Comparison of ENCODE assay signal across 1 cellular context in genomic region chr1:205396972-205397616, GRCh38.
A peak's percentile ranks its signal among the peaks of the same experiment; 100 is the strongest.
TF ChIP-seq lines count a peak whose summit lies in the region.

No MANE protein-coding gene starts in this region.

TF ChIP-seq in K562, 482 proteins besides CTCF, POLR2A, EP300 and RAD21 (continued from another document):
- no peak for TF ChIP-seq ZNF609 (CRISPR knock-in tag; IDR thresholded peaks at IDR 0.05; ENCODE audit: borderline replicate concordance)
- TF ChIP-seq CEBPB (tag; IDR thresholded peaks at IDR 0.05): peak; percentile 67
- TF ChIP-seq ZC3H4 (CRISPR knock-in tag; IDR thresholded peaks at IDR 0.05; ENCODE audit: borderline replicate concordance): no peak
- TF ChIP-seq STAG1 (CRISPR knock-in tag; IDR thresholded peaks at IDR 0.05; ENCODE audit: borderline replicate concordance): peak; percentile 64; the same call in 1 of the 2 replicates
- TF ChIP-seq MAFK (IDR thresholded peaks at IDR 0.05; ENCODE audit: low read length): 0 out of 2 replicates have a peak, but pooled peaks have one; percentile 21
- no peak for TF ChIP-seq ZBTB11 (CRISPR knock-in tag; IDR thresholded peaks at IDR 0.05)
- TF ChIP-seq NFE2 (IDR thresholded peaks at IDR 0.05; ENCODE audit: low read depth): no peak
- no peak for TF ChIP-seq CBX3 (IDR thresholded peaks at IDR 0.05; ENCODE audit: borderline replicate concordance in 1 of 2, low read length in 2 of 2)
- TF ChIP-seq JUNB (CRISPR knock-in tag; conservative IDR thresholded peaks at IDR 0.05): no peak
- no peak for TF ChIP-seq HNRNPH1 (optimal IDR thresholded peaks at IDR 0.05; ENCODE audit: low read depth, low read length)
- peak; percentile 18; the same call in 1 of the 2 replicates for TF ChIP-seq HCFC1 (IDR thresholded peaks at IDR 0.05; ENCODE audit: low read depth, low read length)
